29 cellular contexts compared by ENCODE assay signal in genomic region chr2:238996331-238997136, GRCh38.
"Had no signal": no experiment of that assay in that cellular context is flagged by ENCODE, and none has a peak within 500 bp of the region (broad histone marks: within the 10 kb centered on the region; RNA-seq: fewer than 3 reads in every experiment).

No MANE protein-coding gene starts in this region.

- H3K9me3 ChIP-seq: mucosa of descending colon, pancreas, prostate gland, thyroid gland had no signal

- H3K27ac ChIP-seq: epithelial cell of prostate, hepatocyte, pancreas, prostate gland, stomach, thyroid gland had no signal

- H2AFZ ChIP-seq: hepatocyte had no signal

- ATAC-seq: activated CD4-positive, alpha-beta T cell treated with anti-CD3 and anti-CD28 coated beads for 36 hours; left colon; mucosa of descending colon; pancreas; stimulated activated naive B cell treated with anti-CD40 and anti-IgM and Interleukin-4, amounts not matched to agents 10 μg/mL and 1 μg/mL and 100 μg/mL, for 72 hours had no signal

- DNase-seq: activated CD4-positive, alpha-beta T cell treated with anti-CD3 and anti-CD28 coated beads for 36 hours; activated CD4-positive, CD25-positive, alpha-beta regulatory T cell; activated CD8-positive, alpha-beta memory T cell treated with anti-CD3 and anti-CD28 coated beads, Interleukin-2, amount 50 U/mL, for 4 hours; activated effector memory CD4-positive, alpha-beta T cell treated with anti-CD3 and anti-CD28 coated beads, Interleukin-2, amount 50 U/mL, for 16 hours; activated naive CD4-positive, alpha-beta T cell treated with anti-CD3 and anti-CD28 coated beads, Interleukin-2, amount 50 U/mL, for 16 hours; activated T-cell treated with anti-CD3 and anti-CD28 coated beads, Interleukin-2, amount 50 U/mL, for 1 hour; amniotic stem cell; central memory CD4-positive, alpha-beta T cell; dermis blood vessel endothelial cell; effector CD4-positive, alpha-beta T cell; left colon; mucosa of descending colon; nephron progenitor cell; pancreas; retina; stimulated activated CD4-positive, alpha-beta T cell treated with anti-CD3 and anti-CD28 coated beads, Interleukin-1b, Interleukin-23, amount 100 ng/mL, for 48 hours; stimulated activated CD4-positive, alpha-beta T cell treated with anti-CD3 and anti-CD28 coated beads, Interleukin-4, amount 100 ng/mL, for 4 hours; stimulated activated CD8-positive, alpha-beta memory T cell treated with anti-CD3 and anti-CD28 coated beads, Interleukin-4, amount 100 ng/mL, for 48 hours; stimulated activated naive B cell treated with anti-CD40 and anti-IgM and Interleukin-4, amounts not matched to agents 10 μg/mL and 1 μg/mL and 100 μg/mL, for 72 hours; stomach; T-helper 1 cell; thyroid gland had no signal

- H3K36me3 Mint-ChIP-seq: stimulated activated naive B cell treated with anti-CD40 and anti-IgM and Interleukin-4, amounts not matched to agents 10 μg/mL and 1 μg/mL and 100 μg/mL, for 72 hours had no signal

- H3K36me3 ChIP-seq: pancreas, prostate gland, stomach, thyroid gland had no signal

- H3K27me3 ChIP-seq: hepatocyte, pancreas, thyroid gland had no signal

- H3K27ac Mint-ChIP-seq: activated CD4-positive, alpha-beta T cell treated with anti-CD3 and anti-CD28 coated beads for 36 hours; activated T-helper 1 cell treated with anti-CD3 and anti-CD28 coated beads, Interleukin-12 subunit alpha, Interleukin-12 subunit beta, Interleukin-2, Interleukin-4 antibody, amounts not matched to agents 30 ng/mL and 10 ng/mL and 1 ng/mL, durations not matched to agents 14 hours and 24 hours and 36 hours; stimulated activated naive B cell treated with anti-CD40 and anti-IgM and Interleukin-4, amounts not matched to agents 10 μg/mL and 1 μg/mL and 100 μg/mL, for 72 hours; T-helper 2 cell treated with Interferon-gamma antibody and Interleukin-4, amounts not matched to agents 5 μg/mL and 100 μg/mL, for 36 hours had no signal

- H3K9me3 Mint-ChIP-seq: activated T-helper 1 cell treated with anti-CD3 and anti-CD28 coated beads, Interleukin-12 subunit alpha, Interleukin-12 subunit beta, Interleukin-2, Interleukin-4 antibody, amounts not matched to agents 30 ng/mL and 10 ng/mL and 1 ng/mL, durations not matched to agents 14 hours and 24 hours and 36 hours; T-helper 2 cell treated with Interferon-gamma antibody and Interleukin-4, amounts not matched to agents 5 μg/mL and 100 μg/mL, for 36 hours had no signal

- H3K4me3 ChIP-seq: hepatocyte, lung, mucosa of descending colon, pancreas, prostate gland, smooth muscle cell, stomach, thyroid gland had no signal

- H3K4me3 Mint-ChIP-seq: activated CD4-positive, alpha-beta T cell treated with anti-CD3 and anti-CD28 coated beads for 36 hours; activated T-helper 1 cell treated with anti-CD3 and anti-CD28 coated beads, Interleukin-12 subunit alpha, Interleukin-12 subunit beta, Interleukin-2, Interleukin-4 antibody, amounts not matched to agents 30 ng/mL and 10 ng/mL and 1 ng/mL, durations not matched to agents 14 hours and 24 hours and 36 hours; nephron progenitor cell; stimulated activated naive B cell treated with anti-CD40 and anti-IgM and Interleukin-4, amounts not matched to agents 10 μg/mL and 1 μg/mL and 100 μg/mL, for 72 hours; T-helper 2 cell treated with Interferon-gamma antibody and Interleukin-4, amounts not matched to agents 5 μg/mL and 100 μg/mL, for 36 hours had no signal

- H3K4me1 ChIP-seq: pancreas, prostate gland, stomach, thyroid gland had no signal

- H3K4me2 ChIP-seq: hepatocyte, smooth muscle cell had no signal

- H3K4me1 Mint-ChIP-seq: activated CD4-positive, alpha-beta T cell treated with anti-CD3 and anti-CD28 coated beads for 36 hours; stimulated activated naive B cell treated with anti-CD40 and anti-IgM and Interleukin-4, amounts not matched to agents 10 μg/mL and 1 μg/mL and 100 μg/mL, for 72 hours had no signal
